10 cellular contexts compared by ENCODE assay signal in genomic region chr15:73751896-73752816, GRCh38. TPM values are rescaled to one million over a fixed set of nuclear protein-coding genes. Genes with fewer than 3 reads are reported as not detected.
A peak's percentile ranks its signal among the peaks of the same experiment; 100 is the strongest.
DNase-seq lines count a peak whose midpoint lies in the region; ATAC-seq, FAIRE-seq and TF ChIP-seq lines count a peak whose summit lies in the region.
"Had no signal": no experiment of that assay in that cellular context is flagged by ENCODE, and none has a peak within 500 bp of the region (broad histone marks: within the 10 kb centered on the region; RNA-seq: fewer than 3 reads in every experiment).

No MANE protein-coding gene starts in this region.

- H3K9me3 ChIP-seq in left lung (no peaks in the 10 kb centered on the region), stomach (no peaks in the 10 kb centered on the region)

- CTCF ChIA-PET in activated CD4-positive, alpha-beta T cell treated with anti-CD3 and anti-CD28 coated beads, Interleukin-2, amount 10 ng/mL, durations not matched to agents 7 days and 5 days (lab: Charles Lee): no interaction called here

- no peaks in the 10 kb centered on the region for H3K36me3 Mint-ChIP-seq in activated CD4-positive, alpha-beta T cell treated with anti-CD3 and anti-CD28 coated beads, Interleukin-2, amount 10 ng/mL, durations not matched to agents 7 days and 5 days (ENCODE audit: low read depth)

- TF ChIP-seq POLR2A in stomach (IDR thresholded peaks at IDR 0.05): no peak

- H3K4me3 ChIP-seq in coronary artery: peak overlapping the region; percentile 92
- peak overlapping the region; percentile 36 to 43 for H3K4me3 ChIP-seq in left lung
- peak overlapping the region; percentile 55 to 64 (median 62) for H3K4me3 ChIP-seq in stomach

- H3K4me1 Mint-ChIP-seq in activated CD4-positive, alpha-beta T cell treated with anti-CD3 and anti-CD28 coated beads, Interleukin-2, amount 10 ng/mL, durations not matched to agents 7 days and 5 days: no peaks in the 10 kb centered on the region

- H3K4me1 ChIP-seq in left lung (peaks cover 0 to 13% of the 10 kb centered on the region in 2 donors), stomach (peaks cover 10 to 29% (median 18%) of the 10 kb centered on the region in 4 donors)

- H3K36me3 ChIP-seq in left lung (no peaks in the 10 kb centered on the region), stomach (no peaks in the 10 kb centered on the region)

- no peak for FAIRE-seq in HTR-8/SVneo (lab: Jason Lieb, UNC)
- FAIRE-seq: kidney had no signal

- H3K4me3 Mint-ChIP-seq in activated CD4-positive, alpha-beta T cell treated with anti-CD3 and anti-CD28 coated beads, Interleukin-2, amount 10 ng/mL, durations not matched to agents 7 days and 5 days: no peak overlapping the region

- peaks cover 49% of the 10 kb centered on the region for H3K27me3 Mint-ChIP-seq in activated CD4-positive, alpha-beta T cell treated with anti-CD3 and anti-CD28 coated beads, Interleukin-2, amount 10 ng/mL, durations not matched to agents 7 days and 5 days

- H3K27ac ChIP-seq in coronary artery: peak overlapping the region in 1 of 2 donors; percentile 77
- H3K27ac ChIP-seq in left lung: no peak overlapping the region
- H3K27ac ChIP-seq in stomach: peak overlapping the region in 2 of 5 donors; percentile 34 to 74
- H3K27ac ChIP-seq: KMS-11 had no signal

- H3K27me3 ChIP-seq in left lung: peaks cover 15 to 97% of the 10 kb centered on the region in 2 donors
- H3K27me3 ChIP-seq in stomach: peaks cover 4 to 60% (median 29%) of the 10 kb centered on the region in 3 donors

- 1 to 2% (median 1%) methylated on average over 34 to 81 of the region's 81 CpGs for WGBS in stomach, 5 donors

- POLR2A ChIA-PET in activated CD4-positive, alpha-beta T cell treated with anti-CD3 and anti-CD28 coated beads, Interleukin-2, amount 10 ng/mL, durations not matched to agents 7 days and 5 days (lab: Charles Lee): no interaction called here

- TF ChIP-seq EP300 in stomach (IDR thresholded peaks at IDR 0.05): no peak

- ATAC-seq in left lung: peak; percentile 45
- no peak for ATAC-seq in GM18517 (IDR thresholded peaks at IDR 0.05; ENCODE audit: unreplicated experiment)
- ATAC-seq in GM19023 (IDR thresholded peaks at IDR 0.05; ENCODE audit: unreplicated experiment): no peak

- no peaks in the 10 kb centered on the region for H3K9me3 Mint-ChIP-seq in activated CD4-positive, alpha-beta T cell treated with anti-CD3 and anti-CD28 coated beads, Interleukin-2, amount 10 ng/mL, durations not matched to agents 7 days and 5 days

- peak; percentile 41 for DNase-seq in HTR-8/SVneo (ENCODE audit: insufficient read length, low spot score)
- no peak for DNase-seq in coronary artery (ENCODE audit: low spot score)
- DNase-seq in left lung: no peak
- DNase-seq in stomach: no peak
- no peak for DNase-seq in activated CD4-positive, alpha-beta T cell treated with anti-CD3 and anti-CD28 coated beads, Interleukin-2, amount 10 ng/mL, durations not matched to agents 7 days and 5 days
- DNase-seq in NCI-H187 treated with DMSO at 0.1 percent for 48 hours (lab: John Stamatoyannopoulos, UW): no peak
- DNase-seq: kidney had no signal

- H3K27ac Mint-ChIP-seq in activated CD4-positive, alpha-beta T cell treated with anti-CD3 and anti-CD28 coated beads, Interleukin-2, amount 10 ng/mL, durations not matched to agents 7 days and 5 days: no peak overlapping the region

- intact Hi-C loops in left lung (cut with DNase I): no loop called here
- intact Hi-C loops in stomach (cut with DNase I; ENCODE audit: low total_unique reads): no loop called here

- TF ChIP-seq CTCF in coronary artery (IDR thresholded peaks at IDR 0.05) (no peak), left lung (IDR thresholded peaks at IDR 0.05) (no peak), stomach (IDR thresholded peaks at IDR 0.05) (no peak)

RNA-seq across cellular contexts. Expression of gene INSYN1, which starts 1.0 kb away (rescaled TPM):
- total RNA-seq in left lung (10 to 100 TPM in 1 of 2 donors, 1 to 10 TPM in 1; 2.8 to 10.4 TPM), stomach (10 to 100 TPM in 2 of 5 donors, 1 to 10 TPM in 2, under 1 TPM in 1; 0.14 to 39.7 (median 9.3) TPM)
- 10 to 100 TPM in 1 of 3 donors, 1 to 10 TPM in 2; 2.0 to 11.3 (median 5.6) TPM for polyA plus RNA-seq in stomach
- not detected for total RNA-seq in activated CD4-positive, alpha-beta T cell treated with anti-CD3 and anti-CD28 coated beads, Interleukin-2, amount 10 ng/mL, durations not matched to agents 7 days and 5 days

Comparison
In these comparisons a context has a peak if more than half of its experiments do, and no peak if none do; other contexts are left out.
1. H3K4me3 ChIP-seq: peak in every context shown above with its lines; median percentile 92 in coronary artery; 62 in stomach; 40 in left lung.